In genomic region chr16:52574105-52574437, GRCh38 we compare ENCODE assay signal across 18 cellular contexts. TPM values are rescaled to one million over a fixed set of nuclear protein-coding genes. Genes with fewer than 3 reads are reported as not detected.
A peak's percentile ranks its signal among the peaks of the same experiment; 100 is the strongest.
DNase-seq lines count a peak whose midpoint lies in the region; ATAC-seq and TF ChIP-seq lines count a peak whose summit lies in the region.
"Had no signal": no experiment of that assay in that cellular context is flagged by ENCODE, and none has a peak within 500 bp of the region (broad histone marks: within the 10 kb centered on the region; RNA-seq: fewer than 3 reads in every experiment).

No MANE protein-coding gene starts in this region.

- H4K20me1 ChIP-seq in mammary epithelial cell (ENCODE audit: insufficient read depth, low read length): no peaks in the 10 kb centered on the region

- in situ Hi-C loops in mammary epithelial cell (cut with MboI; ENCODE audit: low sequenced_read_pairs in 2 of 2): no loop called here

- H3K27me3 ChIP-seq in breast epithelium (no peaks in the 10 kb centered on the region), mammary epithelial cell (ENCODE audit: insufficient read depth, low read length) (no peaks in the 10 kb centered on the region), duodenal mucosa (ENCODE audit: control insufficient read depth in 1 of 2, insufficient read depth in 2 of 2, low read length in 2 of 2) (no peaks in the 10 kb centered on the region), mucosa of stomach (ENCODE audit: control insufficient read depth, insufficient read depth, low read length) (no peaks in the 10 kb centered on the region), SJCRH30 (no peaks in the 10 kb centered on the region)

- TF ChIP-seq POLR2A in breast epithelium (IDR thresholded peaks at IDR 0.05): no peak

- no peak for ATAC-seq in HG03039 (IDR thresholded peaks at IDR 0.05; ENCODE audit: unreplicated experiment)
- ATAC-seq: K562, Panc1, Right ventricle myocardium inferior had no signal

- intact Hi-C loops in breast epithelium (cut with DNase I; ENCODE audit: low total_unique reads): no loop called here
- intact Hi-C loops in mammary epithelial cell (cut with micrococcal nuclease): no loop called here

- no peak for TF ChIP-seq CTCF in breast epithelium (IDR thresholded peaks at IDR 0.05)
- no peak for TF ChIP-seq CTCF in mammary epithelial cell (conservative IDR thresholded peaks at IDR 0.05 in 1 of 2, IDR thresholded peaks at IDR 0.05 in 1 of 2; ENCODE audit: extremely low read depth in 1 of 2, insufficient read depth in 1 of 2, low read depth in 1 of 2, low read length in 2 of 2)

- BruUV-seq in mammary epithelial cell (replicated peaks; lab: Mats Ljungman, UMichigan): no TSS peak

- H3K4me2 ChIP-seq in mammary epithelial cell (ENCODE audit: insufficient read depth, low read depth, low read length): no peak overlapping the region

- no peak overlapping the region for H3K4me3 ChIP-seq in breast epithelium
- H3K4me3 ChIP-seq in mammary epithelial cell (replicated peaks in 1 of 3; ENCODE audit: insufficient read depth in 1 of 3, low read depth in 2 of 3, low read length in 3 of 3): no peak overlapping the region
- peak overlapping the region in 1 of 2 donors; percentile 33 for H3K4me3 ChIP-seq in duodenal mucosa (ENCODE audit: low read depth in 1 of 2, low read length in 2 of 2)
- no peak overlapping the region for H3K4me3 ChIP-seq in mucosa of stomach (ENCODE audit: low read length)
- no peak overlapping the region for H3K4me3 ChIP-seq in SJCRH30
- H3K4me3 ChIP-seq: K562, SK-N-MC had no signal

- WGBS in mammary epithelial cell (ENCODE audit: low coverage, missing lambda C conversion rate): 84% methylated on average over 2 of the region's 2 CpGs

- H3K79me2 ChIP-seq in mammary epithelial cell (ENCODE audit: insufficient read depth, low read length): no peaks in the 10 kb centered on the region

- CTCF ChIA-PET in mammary epithelial cell (lab: Charles Lee; ENCODE audit: low non-redundant PET): no interaction called here

- H3K4me1 ChIP-seq in breast epithelium: no peaks in the 10 kb centered on the region
- H3K4me1 ChIP-seq in mammary epithelial cell (ENCODE audit: insufficient read depth, low read length): no peaks in the 10 kb centered on the region
- peaks cover 19 to 47% of the 10 kb centered on the region in 2 donors for H3K4me1 ChIP-seq in duodenal mucosa (ENCODE audit: control insufficient read depth in 1 of 2, insufficient read depth in 2 of 2, low read length in 2 of 2)
- peaks cover 75% of the 10 kb centered on the region for H3K4me1 ChIP-seq in mucosa of stomach (ENCODE audit: control insufficient read depth, insufficient read depth, low read length)
- H3K4me1 ChIP-seq in SJCRH30: no peaks in the 10 kb centered on the region

- H3K9ac ChIP-seq in mammary epithelial cell (ENCODE audit: insufficient read depth, low read length): no peak overlapping the region
- no peak overlapping the region for H3K9ac ChIP-seq in duodenal mucosa (ENCODE audit: low read depth in 1 of 2, low read length in 2 of 2)
- peak overlapping the region; percentile 33 for H3K9ac ChIP-seq in mucosa of stomach (ENCODE audit: low read length)

- H3K27ac ChIP-seq in breast epithelium (peak overlapping the region; percentile 4 to 38), mammary epithelial cell (ENCODE audit: insufficient read depth, low read depth, low read length) (no peak overlapping the region), duodenal mucosa (ENCODE audit: low read depth, low read length) (peak overlapping the region; percentile 73), SJCRH30 (no peak overlapping the region)
- H3K27ac ChIP-seq: SK-N-MC had no signal

- dilution Hi-C loops in mammary epithelial cell (cut with HindIII; ENCODE audit: low sequenced_read_pairs): no loop called here

- no peaks in the 10 kb centered on the region for H3K36me3 ChIP-seq in breast epithelium
- H3K36me3 ChIP-seq in mammary epithelial cell (ENCODE audit: insufficient read depth, low read length): no peaks in the 10 kb centered on the region
- H3K36me3 ChIP-seq in duodenal mucosa (ENCODE audit: control insufficient read depth in 1 of 2, insufficient read depth in 2 of 2, low read length in 2 of 2): no peaks in the 10 kb centered on the region
- H3K36me3 ChIP-seq in mucosa of stomach (ENCODE audit: control insufficient read depth, insufficient read depth, low read length): no peaks in the 10 kb centered on the region
- H3K36me3 ChIP-seq in SJCRH30: no peaks in the 10 kb centered on the region

- no peaks in the 10 kb centered on the region for H3K9me3 ChIP-seq in breast epithelium
- H3K9me3 ChIP-seq in mammary epithelial cell (replicated peaks; ENCODE audit: insufficient read depth, low read length): peaks cover 8% of the 10 kb centered on the region
- no peaks in the 10 kb centered on the region for H3K9me3 ChIP-seq in duodenal mucosa (ENCODE audit: control insufficient read depth in 1 of 2, low read length in 2 of 2)
- no peaks in the 10 kb centered on the region for H3K9me3 ChIP-seq in mucosa of stomach (ENCODE audit: control insufficient read depth, low read length)
- no peaks in the 10 kb centered on the region for H3K9me3 ChIP-seq in SJCRH30 (replicated peaks)

- DNase-seq in breast epithelium (ENCODE audit: low spot score in 2 of 2): no peak
- DNase-seq in mammary epithelial cell: no peak
- no peak for DNase-seq in NCI-H1436 treated with DMSO at 0.1 percent for 48 hours (lab: John Stamatoyannopoulos, UW)
- DNase-seq in SJCRH30: no peak
- no peak for DNase-seq in superior temporal gyrus (ENCODE audit: extremely low spot score)
- DNase-seq: C1 segment of cervical spinal cord, DMS 273 treated with DMSO at 0.1 percent for 48 hours, H9, NCI-H1417, NCI-H2029 treated with DMSO at 0.1 percent for 48 hours, NCI-H510A had no signal

- H2AFZ ChIP-seq in mammary epithelial cell (ENCODE audit: low read depth, low read length): no peak overlapping the region

RNA-seq across cellular contexts. Expression of gene TOX3, which starts 27.1 kb away (rescaled TPM):
- total RNA-seq in breast epithelium: 1 to 10 TPM in 2 of 3 donors, not detected in 1; 6.9 to 9.2 TPM
- under 1 TPM in 1 of 2 donors, not detected in 1; under 0.01 TPM for total RNA-seq in mammary epithelial cell
- not detected for polyA plus RNA-seq in mammary epithelial cell
- not detected for polyA minus RNA-seq in mammary epithelial cell
- 15.4 and 18.6 TPM in 2 replicates for total RNA-seq in SJCRH30 (2014; rRNA removed; shearing (Covaris generic))
- total RNA-seq: K562, Right ventricle myocardium inferior had no signal
- polyA plus RNA-seq: K562 had no signal

Comparison
In these comparisons a context has a peak if more than half of its experiments do, and no peak if none do; other contexts are left out.
1. H3K27ac ChIP-seq: peak in breast epithelium (2 of 2) and duodenal mucosa (single experiment); none in mammary epithelial cell (single experiment) and SJCRH30 (single experiment).